27 cellular contexts compared by ENCODE assay signal in the genomic region with DNA sequence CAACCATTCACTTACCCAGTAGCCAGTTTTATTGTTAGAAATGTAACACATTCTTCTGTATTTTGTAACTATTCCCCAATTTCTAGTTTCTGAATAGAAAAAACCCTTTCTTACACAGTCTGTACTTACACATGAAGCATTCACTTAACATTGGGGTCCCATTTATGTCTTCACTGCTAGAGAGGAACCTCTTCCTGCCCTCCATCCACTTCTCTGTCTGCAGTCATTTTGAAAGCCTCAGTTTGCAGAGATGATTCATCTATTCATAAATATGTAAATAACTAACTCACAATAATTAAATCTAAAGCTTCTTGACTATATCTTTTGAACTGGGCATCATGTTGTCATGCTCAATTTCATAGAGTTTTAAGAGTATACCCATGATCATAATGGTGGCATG.
"Had no signal": no experiment of that assay in that cellular context is flagged by ENCODE, and none has a peak within 500 bp of the region (broad histone marks: within the 10 kb centered on the region; RNA-seq: fewer than 3 reads in every experiment).

No MANE protein-coding gene starts in this region.

- H3K27me3 Mint-ChIP-seq: activated CD4-positive, alpha-beta memory T cell treated with anti-CD3 and anti-CD28 coated beads, Interleukin-2, amount 10 ng/mL, durations not matched to agents 7 days and 5 days; activated CD4-positive, alpha-beta T cell treated with anti-CD3 and anti-CD28 coated beads for 36 hours; activated CD4-positive, alpha-beta T cell treated with anti-CD3 and anti-CD28 coated beads, Interleukin-2, amount 10 ng/mL, durations not matched to agents 24 days and 14 days; activated naive CD8-positive, alpha-beta T cell; activated T-cell treated with anti-CD3 and anti-CD28 coated beads, Interleukin-2, amount 50 U/mL, for 24 hours; activated T-helper 17 cell treated with anti-CD3 and anti-CD28 coated beads, Interleukin-2, amount 50 U/mL, for 72 hours; central memory CD8-positive, alpha-beta T cell; effector memory CD8-positive, alpha-beta T cell had no signal

- H3K4me1 Mint-ChIP-seq: activated CD4-positive, alpha-beta memory T cell treated with anti-CD3 and anti-CD28 coated beads, Interleukin-2, amount 10 ng/mL, durations not matched to agents 7 days and 5 days; activated CD4-positive, alpha-beta T cell treated with anti-CD3 and anti-CD28 coated beads, Interleukin-2, amount 10 ng/mL, durations not matched to agents 24 days and 14 days; activated T-helper 17 cell treated with anti-CD3 and anti-CD28 coated beads, Interleukin-2, amount 50 U/mL, for 72 hours; central memory CD8-positive, alpha-beta T cell had no signal

- H3K4me3 ChIP-seq: coronary artery, esophagus muscularis mucosa, gastroesophageal sphincter, heart right ventricle had no signal

- ATAC-seq: activated CD4-positive, alpha-beta T cell treated with anti-CD3 and anti-CD28 coated beads for 36 hours; activated T-helper 17 cell treated with anti-CD3 and anti-CD28 coated beads, Interleukin-2, amount 50 U/mL, for 72 hours; effector memory CD8-positive, alpha-beta T cell; foreskin keratinocyte; gastroesophageal sphincter; heart right ventricle had no signal

- H3K27me3 ChIP-seq: brain microvascular endothelial cell, esophagus muscularis mucosa, foreskin keratinocyte, gastroesophageal sphincter, heart right ventricle had no signal

- H3K4me3 Mint-ChIP-seq: activated CD4-positive, alpha-beta memory T cell treated with anti-CD3 and anti-CD28 coated beads, Interleukin-2, amount 10 ng/mL, durations not matched to agents 7 days and 5 days; activated CD4-positive, alpha-beta T cell treated with anti-CD3 and anti-CD28 coated beads for 36 hours; activated CD4-positive, alpha-beta T cell treated with anti-CD3 and anti-CD28 coated beads, Interleukin-2, amount 10 ng/mL, durations not matched to agents 24 days and 14 days; activated naive CD8-positive, alpha-beta T cell; activated T-cell treated with anti-CD3 and anti-CD28 coated beads, Interleukin-2, amount 50 U/mL, for 24 hours; activated T-helper 17 cell treated with anti-CD3 and anti-CD28 coated beads, Interleukin-2, amount 50 U/mL, for 72 hours; central memory CD8-positive, alpha-beta T cell; effector memory CD8-positive, alpha-beta T cell had no signal

- H3K27ac ChIP-seq: brain microvascular endothelial cell, coronary artery, esophagus muscularis mucosa, foreskin keratinocyte, gastroesophageal sphincter, heart right ventricle had no signal

- H3K4me1 ChIP-seq: esophagus muscularis mucosa, foreskin keratinocyte, gastroesophageal sphincter, heart right ventricle had no signal

- H3K9me3 ChIP-seq: esophagus muscularis mucosa, gastroesophageal sphincter, heart right ventricle had no signal

- H3K9me3 Mint-ChIP-seq: activated CD4-positive, alpha-beta memory T cell treated with anti-CD3 and anti-CD28 coated beads, Interleukin-2, amount 10 ng/mL, durations not matched to agents 7 days and 5 days; activated CD4-positive, alpha-beta T cell treated with anti-CD3 and anti-CD28 coated beads, Interleukin-2, amount 10 ng/mL, durations not matched to agents 24 days and 14 days; activated T-cell treated with anti-CD3 and anti-CD28 coated beads, Interleukin-2, amount 50 U/mL, for 24 hours; activated T-helper 17 cell treated with anti-CD3 and anti-CD28 coated beads, Interleukin-2, amount 50 U/mL, for 72 hours; central memory CD8-positive, alpha-beta T cell; effector memory CD8-positive, alpha-beta T cell had no signal

- DNase-seq: activated CD4-positive, alpha-beta memory T cell treated with anti-CD3 and anti-CD28 coated beads, Interleukin-2, amount 10 ng/mL, durations not matched to agents 7 days and 5 days; activated CD4-positive, alpha-beta T cell treated with anti-CD3 and anti-CD28 coated beads for 36 hours; activated CD4-positive, alpha-beta T cell treated with anti-CD3 and anti-CD28 coated beads, Interleukin-2, amount 10 ng/mL, durations not matched to agents 24 days and 14 days; activated CD4-positive, CD25-positive, alpha-beta regulatory T cell; activated CD4-positive, CD25-positive, alpha-beta regulatory T cell treated with anti-CD3 and anti-CD28 coated beads, Interleukin-2, amount 50 U/mL, for 72 hours; activated CD8-positive, alpha-beta memory T cell treated with anti-CD3 and anti-CD28 coated beads, Interleukin-2, amount 50 U/mL, for 48 hours; activated effector memory CD4-positive, alpha-beta T cell treated with Interleukin-2 at 50 U/mL for 16 hours; activated gamma-delta T cell treated with Interleukin-2 at 50 U/mL for 16 hours; activated naive CD4-positive, alpha-beta T cell treated with anti-CD3 and anti-CD28 coated beads, Interleukin-2, amount 50 U/mL, for 16 hours; activated naive CD4-positive, alpha-beta T cell treated with Interleukin-2 at 50 U/mL for 16 hours; activated T-cell treated with anti-CD3 and anti-CD28 coated beads for 4 hours; activated T-cell treated with anti-CD3 and anti-CD28 coated beads, Interleukin-2, amount 50 U/mL, for 24 hours; amniotic stem cell; anterior cingulate cortex; brain microvascular endothelial cell; dermis blood vessel endothelial cell; effector CD4-positive, alpha-beta T cell; effector memory CD8-positive, alpha-beta T cell; erythroblast; foreskin keratinocyte; heart right ventricle had no signal

- H3K27ac Mint-ChIP-seq: activated CD4-positive, alpha-beta memory T cell treated with anti-CD3 and anti-CD28 coated beads, Interleukin-2, amount 10 ng/mL, durations not matched to agents 7 days and 5 days; activated CD4-positive, alpha-beta T cell treated with anti-CD3 and anti-CD28 coated beads for 36 hours; activated CD4-positive, alpha-beta T cell treated with anti-CD3 and anti-CD28 coated beads, Interleukin-2, amount 10 ng/mL, durations not matched to agents 24 days and 14 days; activated naive CD8-positive, alpha-beta T cell; activated T-cell treated with anti-CD3 and anti-CD28 coated beads, Interleukin-2, amount 50 U/mL, for 24 hours; activated T-helper 17 cell treated with anti-CD3 and anti-CD28 coated beads, Interleukin-2, amount 50 U/mL, for 72 hours; effector memory CD8-positive, alpha-beta T cell had no signal

- H3K36me3 Mint-ChIP-seq: activated naive CD8-positive, alpha-beta T cell had no signal

- H3K36me3 ChIP-seq: brain microvascular endothelial cell, esophagus muscularis mucosa, gastroesophageal sphincter, heart right ventricle had no signal
